Comparison of ENCODE assay signal across 14 cellular contexts in the genomic region with DNA sequence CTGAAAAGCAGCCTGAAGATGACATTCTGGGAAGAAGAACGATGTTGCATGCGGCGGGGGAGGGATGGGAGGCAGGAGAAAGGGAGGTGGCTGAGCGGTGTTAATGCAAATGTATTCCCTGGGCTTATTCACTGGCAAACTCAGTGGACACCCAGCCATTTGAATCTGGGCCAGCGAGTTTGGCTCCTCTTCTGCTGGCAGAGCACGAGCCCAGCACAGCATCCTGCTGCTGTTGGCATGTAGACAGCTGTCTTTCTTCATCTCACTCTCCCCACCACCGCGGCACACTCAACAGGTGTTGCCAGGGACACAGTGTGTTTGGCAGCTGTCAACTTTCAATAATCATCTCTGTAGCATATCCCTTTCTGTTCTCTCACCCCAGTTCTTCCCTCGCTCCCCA.
A peak's percentile ranks its signal among the peaks of the same experiment; 100 is the strongest.
DNase-seq lines count a peak whose midpoint lies in the region; ATAC-seq and TF ChIP-seq lines count a peak whose summit lies in the region.
"Had no signal": no experiment of that assay in that cellular context is flagged by ENCODE, and none has a peak within 500 bp of the region (broad histone marks: within the 10 kb centered on the region; RNA-seq: fewer than 3 reads in every experiment).

No MANE protein-coding gene starts in this region.

- H3F3A ChIP-seq in GM23338 (replicated peaks; ENCODE audit: low read depth): no peaks in the 10 kb centered on the region

- peak overlapping the region; percentile 64 for H2AFZ ChIP-seq in GM23338

- no peaks in the 10 kb centered on the region for H3K9me3 Mint-ChIP-seq in GM23338
- peaks cover 0 to 5% (median 0%) of the 10 kb centered on the region in 5 experiments for H3K9me3 Mint-ChIP-seq in brain
- H3K9me3 Mint-ChIP-seq: activated T-cell treated with anti-CD3 and anti-CD28 coated beads, Interleukin-2, amount 50 U/mL, for 24 hours had no signal

- H4K20me1 ChIP-seq in GM23338 (replicated peaks; ENCODE audit: insufficient read depth): no peaks in the 10 kb centered on the region

- H3K27me3 Mint-ChIP-seq in GM23338 (ENCODE audit: insufficient read depth, low read depth, poor library complexity) (peaks cover 2% of the 10 kb centered on the region), brain (peaks cover 8% of the 10 kb centered on the region)
- H3K27me3 Mint-ChIP-seq: CD4-positive, CD25-positive, alpha-beta regulatory T cell had no signal

- H3K4me1 ChIP-seq in GM23338 (ENCODE audit: insufficient read depth): peaks cover 10% of the 10 kb centered on the region; the same call in 1 of the 2 replicates

- 0 out of 2 replicates have a peak overlapping the region, but pooled peaks have one; percentile 19 for H3K4me2 ChIP-seq in GM23338

- H3K9me2 ChIP-seq in GM23338 (ENCODE audit: insufficient read depth): 0 out of 2 replicates have a peak, but pooled peaks cover 3% of the 10 kb centered on the region

- H3K36me3 Mint-ChIP-seq in GM23338 (ENCODE audit: low read depth) (no peaks in the 10 kb centered on the region), brain (no peaks in the 10 kb centered on the region)
- H3K36me3 Mint-ChIP-seq: CD4-positive, CD25-positive, alpha-beta regulatory T cell; memory B cell had no signal

- TF ChIP-seq CTCF in GM23338 (conservative IDR thresholded peaks at IDR 0.05; ENCODE audit: low read depth in 2 of 2) (no peak), brain (conservative IDR thresholded peaks at IDR 0.05) (no peak)

- H3K4me1 Mint-ChIP-seq in GM23338 (peaks cover 15% of the 10 kb centered on the region), brain (peaks cover 31% of the 10 kb centered on the region)
- H3K4me1 Mint-ChIP-seq: CD4-positive, CD25-positive, alpha-beta regulatory T cell; memory B cell had no signal

- H3K27me3 ChIP-seq in GM23338 (ENCODE audit: insufficient read depth): no peaks in the 10 kb centered on the region

- H3K4me3 Mint-ChIP-seq in GM23338 (no peak overlapping the region), brain (peak overlapping the region in 1 of 5 experiments; percentile 75)
- H3K4me3 Mint-ChIP-seq: activated T-cell treated with anti-CD3 and anti-CD28 coated beads, Interleukin-2, amount 50 U/mL, for 24 hours; CD4-positive, CD25-positive, alpha-beta regulatory T cell; memory B cell had no signal

- no peak overlapping the region for H3K4me3 ChIP-seq in GM23338
- H3K4me3 ChIP-seq: SK-N-MC had no signal

- DNase-seq in GM23338 (ENCODE audit: low spot score): peak; percentile 18
- DNase-seq in NCI-H2107 (lab: John Stamatoyannopoulos, UW): peak; percentile 22
- DNase-seq in myocyte (ENCODE audit: low read depth): peak; percentile 85
- DNase-seq in SKM-1 (lab: John Stamatoyannopoulos, UW; ENCODE audit: unreplicated experiment): no peak
- DNase-seq in SIG-M5 treated with dmso at 0.1 percent for 504 hours (lab: John Stamatoyannopoulos, UW; ENCODE audit: unreplicated experiment): no peak
- DNase-seq: activated T-cell treated with anti-CD3 and anti-CD28 coated beads, Interleukin-2, amount 50 U/mL, for 24 hours; CD4-positive, CD25-positive, alpha-beta regulatory T cell; NCI-H2227 treated with DMSO at 0.1 percent for 48 hours had no signal

- H3K27ac Mint-ChIP-seq in GM23338 (no peak overlapping the region), brain (peak overlapping the region in 4 of 5 experiments; percentile 11 to 83 (median 40))
- H3K27ac Mint-ChIP-seq: activated T-cell treated with anti-CD3 and anti-CD28 coated beads, Interleukin-2, amount 50 U/mL, for 24 hours; memory B cell had no signal

- H3K36me3 ChIP-seq in GM23338 (ENCODE audit: insufficient read depth): no peaks in the 10 kb centered on the region

- H3K27ac ChIP-seq in GM23338 (ENCODE audit: low read depth): no peak overlapping the region
- H3K27ac ChIP-seq: SK-N-MC had no signal

- ATAC-seq in GM23338 (peak; percentile 79), GM21360 (IDR thresholded peaks at IDR 0.05; ENCODE audit: unreplicated experiment) (no peak), HG02870 (IDR thresholded peaks at IDR 0.05; ENCODE audit: unreplicated experiment) (no peak)
- ATAC-seq: activated CD4-positive, CD25-positive, alpha-beta regulatory T cell treated with anti-CD3 and anti-CD28 coated beads, Interleukin-2, amount 50 U/mL, for 24 hours had no signal

- H3K79me2 ChIP-seq in GM23338 (replicated peaks; ENCODE audit: insufficient read depth): no peaks in the 10 kb centered on the region

TF ChIP-seq in GM23338, 12 proteins besides CTCF, POLR2A, EP300 and RAD21 (continues in another document):
- no peak for TF ChIP-seq ZNF331 (CRISPR knock-in tag; IDR thresholded peaks at IDR 0.05; ENCODE audit: low read depth)
- TF ChIP-seq, protein P1, sequence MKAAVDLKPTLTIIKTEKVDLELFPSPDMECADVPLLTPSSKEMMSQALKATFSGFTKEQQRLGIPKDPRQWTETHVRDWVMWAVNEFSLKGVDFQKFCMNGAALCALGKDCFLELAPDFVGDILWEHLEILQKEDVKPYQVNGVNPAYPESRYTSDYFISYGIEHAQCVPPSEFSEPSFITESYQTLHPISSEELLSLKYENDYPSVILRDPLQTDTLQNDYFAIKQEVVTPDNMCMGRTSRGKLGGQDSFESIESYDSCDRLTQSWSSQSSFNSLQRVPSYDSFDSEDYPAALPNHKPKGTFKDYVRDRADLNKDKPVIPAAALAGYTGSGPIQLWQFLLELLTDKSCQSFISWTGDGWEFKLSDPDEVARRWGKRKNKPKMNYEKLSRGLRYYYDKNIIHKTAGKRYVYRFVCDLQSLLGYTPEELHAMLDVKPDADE (IDR thresholded peaks at IDR 0.05): no peak
- TF ChIP-seq STAT1 (IDR thresholded peaks at IDR 0.05; ENCODE audit: unreplicated experiment): no peak
- TF ChIP-seq NANOG (IDR thresholded peaks at IDR 0.05; ENCODE audit: borderline replicate concordance): no peak
- no peak for TF ChIP-seq POLR2AphosphoS5 (IDR thresholded peaks at IDR 0.05; ENCODE audit: low read depth)
- TF ChIP-seq EZH2phosphoT487 (IDR thresholded peaks at IDR 0.05; ENCODE audit: unreplicated experiment): no peak
- TF ChIP-seq EZH2 (IDR thresholded peaks at IDR 0.05; ENCODE audit: low read depth, unreplicated experiment): no peak
- TF ChIP-seq, protein P2, sequence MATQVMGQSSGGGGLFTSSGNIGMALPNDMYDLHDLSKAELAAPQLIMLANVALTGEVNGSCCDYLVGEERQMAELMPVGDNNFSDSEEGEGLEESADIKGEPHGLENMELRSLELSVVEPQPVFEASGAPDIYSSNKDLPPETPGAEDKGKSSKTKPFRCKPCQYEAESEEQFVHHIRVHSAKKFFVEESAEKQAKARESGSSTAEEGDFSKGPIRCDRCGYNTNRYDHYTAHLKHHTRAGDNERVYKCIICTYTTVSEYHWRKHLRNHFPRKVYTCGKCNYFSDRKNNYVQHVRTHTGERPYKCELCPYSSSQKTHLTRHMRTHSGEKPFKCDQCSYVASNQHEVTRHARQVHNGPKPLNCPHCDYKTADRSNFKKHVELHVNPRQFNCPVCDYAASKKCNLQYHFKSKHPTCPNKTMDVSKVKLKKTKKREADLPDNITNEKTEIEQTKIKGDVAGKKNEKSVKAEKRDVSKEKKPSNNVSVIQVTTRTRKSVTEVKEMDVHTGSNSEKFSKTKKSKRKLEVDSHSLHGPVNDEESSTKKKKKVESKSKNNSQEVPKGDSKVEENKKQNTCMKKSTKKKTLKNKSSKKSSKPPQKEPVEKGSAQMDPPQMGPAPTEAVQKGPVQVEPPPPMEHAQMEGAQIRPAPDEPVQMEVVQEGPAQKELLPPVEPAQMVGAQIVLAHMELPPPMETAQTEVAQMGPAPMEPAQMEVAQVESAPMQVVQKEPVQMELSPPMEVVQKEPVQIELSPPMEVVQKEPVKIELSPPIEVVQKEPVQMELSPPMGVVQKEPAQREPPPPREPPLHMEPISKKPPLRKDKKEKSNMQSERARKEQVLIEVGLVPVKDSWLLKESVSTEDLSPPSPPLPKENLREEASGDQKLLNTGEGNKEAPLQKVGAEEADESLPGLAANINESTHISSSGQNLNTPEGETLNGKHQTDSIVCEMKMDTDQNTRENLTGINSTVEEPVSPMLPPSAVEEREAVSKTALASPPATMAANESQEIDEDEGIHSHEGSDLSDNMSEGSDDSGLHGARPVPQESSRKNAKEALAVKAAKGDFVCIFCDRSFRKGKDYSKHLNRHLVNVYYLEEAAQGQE (IDR thresholded peaks at IDR 0.05; ENCODE audit: unreplicated experiment): no peak

Comparison
In these comparisons a context has a peak if more than half of its experiments do, and no peak if none do; other contexts are left out.
1. DNase-seq: peak in GM23338 (single experiment), NCI-H2107 (single experiment) and myocyte (single experiment); none in SKM-1 (single experiment) and SIG-M5 treated with dmso at 0.1 percent for 504 hours (single experiment).